Comparison of ENCODE assay signal across 1 cellular context in the genomic region with DNA sequence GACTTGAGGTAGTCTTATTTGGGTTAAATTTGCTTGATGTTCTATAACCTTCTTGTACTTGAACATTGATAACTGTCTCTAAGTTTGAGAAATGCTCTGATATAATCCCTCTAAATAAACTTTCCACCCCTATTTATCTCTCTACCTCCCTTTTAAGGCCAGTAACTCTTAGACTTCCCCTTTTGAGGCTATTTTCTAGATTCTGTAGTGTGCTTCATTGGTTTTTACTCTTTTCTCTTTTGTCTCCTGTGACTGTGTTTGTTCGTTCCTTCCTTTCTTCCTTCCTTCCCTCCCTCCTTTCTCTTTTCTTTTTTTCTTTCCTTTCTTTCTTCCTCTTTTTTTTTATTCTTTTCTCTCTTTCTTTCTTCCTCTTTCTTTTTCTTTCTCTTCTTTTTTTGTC. TPM values are rescaled to one million over a fixed set of nuclear protein-coding genes. Genes with fewer than 3 reads are reported as not detected.
"Had no signal": no experiment of that assay in that cellular context is flagged by ENCODE, and none has a peak within 500 bp of the region (broad histone marks: within the 10 kb centered on the region; RNA-seq: fewer than 3 reads in every experiment).

No MANE protein-coding gene starts in this region.

RNA-seq across cellular contexts. Expression of a gene that starts 14.0 kb away (rescaled TPM):
- total RNA-seq: ascending aorta had no signal
